Comparison of ENCODE assay signal across 16 cellular contexts in the genomic region with DNA sequence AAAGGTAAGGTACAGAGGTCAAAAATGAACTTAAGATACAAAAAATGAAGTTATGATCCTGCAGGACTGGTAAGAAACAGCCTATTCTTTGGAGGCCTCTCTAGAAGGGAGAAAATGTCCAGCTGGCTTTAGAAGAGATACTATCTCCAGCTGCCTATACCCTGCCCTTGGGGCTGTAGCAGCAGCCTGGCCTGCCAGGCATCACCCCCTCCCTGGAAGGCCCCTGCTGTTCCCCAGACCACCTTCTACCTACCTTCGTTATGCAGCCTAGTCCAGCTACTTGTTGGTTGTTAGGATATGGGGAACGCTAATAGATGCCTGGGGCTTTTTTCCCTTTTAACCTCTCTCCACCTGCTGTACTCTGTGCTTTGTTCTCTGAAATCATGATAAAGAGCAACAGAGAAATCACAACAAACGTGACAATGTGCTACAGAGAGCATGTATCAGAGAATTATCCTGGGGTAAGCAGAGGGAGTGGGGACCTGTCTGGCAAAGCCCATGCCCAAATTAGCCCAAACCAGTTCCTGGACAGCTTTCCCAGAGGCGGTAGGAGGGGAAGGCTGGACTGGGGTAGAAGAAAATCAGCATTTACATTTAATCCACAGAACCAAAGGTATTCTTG. TPM values are rescaled to one million over a fixed set of nuclear protein-coding genes. Genes with fewer than 3 reads are reported as not detected.
"Had no signal": no experiment of that assay in that cellular context is flagged by ENCODE, and none has a peak within 500 bp of the region (broad histone marks: within the 10 kb centered on the region; RNA-seq: fewer than 3 reads in every experiment).

No MANE protein-coding gene starts in this region.

- H3K9me3 ChIP-seq: adrenal gland, left lung, psoas muscle, transverse colon had no signal

- H3K4me3 Mint-ChIP-seq: activated naive CD4-positive, alpha-beta T cell treated with anti-CD3 and anti-CD28 coated beads, Interleukin-2, amount 50 U/mL, for 24 hours; neural progenitor cell; stimulated activated naive CD8-positive, alpha-beta T cell treated with anti-CD3 and anti-CD28 coated beads, Interleukin-15, Interleukin-2, amounts not matched to agents 100 ng/mL and 50 ng/mL, for 24 hours had no signal

- H3K27ac ChIP-seq: adrenal gland, left lung, neural progenitor cell, psoas muscle, skin epidermis, transverse colon, WERI-Rb-1 had no signal

- H3K4me1 ChIP-seq: adrenal gland, left lung, neural progenitor cell, psoas muscle, transverse colon had no signal

- H3K27me3 Mint-ChIP-seq: activated naive CD4-positive, alpha-beta T cell treated with anti-CD3 and anti-CD28 coated beads, Interleukin-2, amount 50 U/mL, for 24 hours; stimulated activated naive CD8-positive, alpha-beta T cell treated with anti-CD3 and anti-CD28 coated beads, Interleukin-15, Interleukin-2, amounts not matched to agents 100 ng/mL and 50 ng/mL, for 24 hours had no signal

- H3K36me3 ChIP-seq: adrenal gland, left lung, neural progenitor cell, transverse colon, WERI-Rb-1 had no signal

- H3K27me3 ChIP-seq: neural progenitor cell, transverse colon had no signal

- H3K9me3 Mint-ChIP-seq: activated naive CD4-positive, alpha-beta T cell treated with anti-CD3 and anti-CD28 coated beads, Interleukin-2, amount 50 U/mL, for 24 hours; neural progenitor cell; stimulated activated naive CD8-positive, alpha-beta T cell treated with anti-CD3 and anti-CD28 coated beads, Interleukin-15, Interleukin-2, amounts not matched to agents 100 ng/mL and 50 ng/mL, for 24 hours had no signal

- DNase-seq: activated gamma-delta T cell, cerebellar nuclear complex, cortex of kidney, left lung, psoas muscle, right cardiac atrium, transverse colon had no signal

- H3K36me3 Mint-ChIP-seq: activated naive CD4-positive, alpha-beta T cell treated with anti-CD3 and anti-CD28 coated beads, Interleukin-2, amount 50 U/mL, for 24 hours; neural progenitor cell had no signal

- H3K27ac Mint-ChIP-seq: activated naive CD4-positive, alpha-beta T cell treated with anti-CD3 and anti-CD28 coated beads, Interleukin-2, amount 50 U/mL, for 24 hours; stimulated activated naive CD8-positive, alpha-beta T cell treated with anti-CD3 and anti-CD28 coated beads, Interleukin-15, Interleukin-2, amounts not matched to agents 100 ng/mL and 50 ng/mL, for 24 hours had no signal

- H3K4me3 ChIP-seq: adrenal gland, left lung, neural progenitor cell, psoas muscle, skin epidermis, transverse colon had no signal

RNA-seq across cellular contexts. Expression of gene FRMD7, which starts 34.5 kb away (rescaled TPM):
- total RNA-seq: adrenal gland, bronchial epithelial cell, left lung, lung microvascular endothelial cell, right cardiac atrium, transverse colon had no signal
- polyA plus RNA-seq: adrenal gland, keratinocyte had no signal
